Comparison of ENCODE assay signal across 13 cellular contexts in genomic region chr17:73211745-73212144, GRCh38. TPM values are rescaled to one million over a fixed set of nuclear protein-coding genes. Genes with fewer than 3 reads are reported as not detected.
DNase-seq lines count a peak whose midpoint lies in the region; ATAC-seq and TF ChIP-seq lines count a peak whose summit lies in the region.
"Had no signal": no experiment of that assay in that cellular context is flagged by ENCODE, and none has a peak within 500 bp of the region (broad histone marks: within the 10 kb centered on the region; RNA-seq: fewer than 3 reads in every experiment).

No MANE protein-coding gene starts in this region.

- H3K27ac ChIP-seq in caudate nucleus (ENCODE audit: low read depth, low read length) (no peak overlapping the region), left lung (no peak overlapping the region)
- H3K27ac ChIP-seq: lower lobe of right lung had no signal

- no peak overlapping the region for H3K4me3 ChIP-seq in left lung
- H3K4me3 ChIP-seq: lower lobe of right lung, smooth muscle cell had no signal

- no peaks in the 10 kb centered on the region for H3K27me3 ChIP-seq in left lung

- no peaks in the 10 kb centered on the region for H3K9me3 ChIP-seq in left lung
- H3K9me3 ChIP-seq: lower lobe of right lung had no signal

- ATAC-seq in GM19455 (IDR thresholded peaks at IDR 0.05; ENCODE audit: unreplicated experiment) (no peak), left lung (no peak)
- ATAC-seq: lower lobe of right lung had no signal

- intact Hi-C loops in left lung (cut with DNase I): no loop called here

- no peak for TF ChIP-seq CTCF in left lung (IDR thresholded peaks at IDR 0.05)

- peaks cover 0 to 54% of the 10 kb centered on the region in 2 donors for H3K36me3 ChIP-seq in left lung

- H3K4me1 ChIP-seq in left lung: peaks cover 0 to 10% of the 10 kb centered on the region in 2 donors

- DNase-seq in T-helper 1 cell (peak in 4 of 5 donors; percentile 32 to 59 (median 50)), caudate nucleus (lab: John Stamatoyannopoulos, UW) (no peak), GDM1 (lab: John Stamatoyannopoulos, UW) (no peak), left lung (no peak)
- peak; percentile 24 to 46 for DNase-seq in activated CD8-positive, alpha-beta memory T cell treated with anti-CD3 and anti-CD28 coated beads for 4 hours (ENCODE audit: low read depth in 2 of 2)
- DNase-seq in central memory CD4-positive, alpha-beta T cell: peak; percentile 68
- peak; percentile 36 to 42 for DNase-seq in stimulated activated CD8-positive, alpha-beta memory T cell treated with anti-CD3 and anti-CD28 coated beads, Interleukin-2, amount 100 ng/mL, for 1 hour (ENCODE audit: low read depth in 2 of 2)
- DNase-seq: lower lobe of right lung, nucleus accumbens had no signal

RNA-seq across cellular contexts. Expression of gene COG1, which starts 18.9 kb away (rescaled TPM):
- 10 to 100 TPM; 30.7 to 32.2 TPM for total RNA-seq in left lung

RNA-seq across cellular contexts. Expression of gene SSTR2, which starts 46.9 kb away (rescaled TPM):
- under 1 TPM; 0.38 to 0.47 TPM for total RNA-seq in left lung
- total RNA-seq: endothelial cell of umbilical vein had no signal

RNA-seq across cellular contexts. Expression of gene CPSF4L, which starts 49.9 kb away (rescaled TPM):
- not detected for total RNA-seq in left lung
- total RNA-seq: endothelial cell of umbilical vein, lower lobe of right lung, NCI-H460, smooth muscle cell had no signal

Comparison
In these comparisons a context has a peak if more than half of its experiments do, and no peak if none do; other contexts are left out.
1. DNase-seq: peak in T-helper 1 cell (4 of 5), activated CD8-positive, alpha-beta memory T cell treated with anti-CD3 and anti-CD28 coated beads for 4 hours (2 of 2), central memory CD4-positive, alpha-beta T cell (single experiment) and stimulated activated CD8-positive, alpha-beta memory T cell treated with anti-CD3 and anti-CD28 coated beads, Interleukin-2, amount 100 ng/mL, for 1 hour (2 of 2); none in caudate nucleus (0 of 61), GDM1 (single experiment) and left lung (0 of 2).